Comparison of ENCODE assay signal across 16 cellular contexts in genomic region chr12:79439179-79439825, GRCh38.
"Had no signal": no experiment of that assay in that cellular context is flagged by ENCODE, and none has a peak within 500 bp of the region (broad histone marks: within the 10 kb centered on the region; RNA-seq: fewer than 3 reads in every experiment).

No MANE protein-coding gene starts in this region.

- H3K36me3 ChIP-seq: colonic mucosa, pancreas, thyroid gland had no signal

- H3K27ac ChIP-seq: colonic mucosa, pancreas, thyroid gland had no signal

- H3K4me3 ChIP-seq: colonic mucosa, lung, pancreas, thyroid gland had no signal

- ATAC-seq: activated CD4-positive, CD25-positive, alpha-beta regulatory T cell treated with anti-CD3 and anti-CD28 coated beads, Interleukin-2, amount 50 U/mL, for 24 hours; activated naive CD8-positive, alpha-beta T cell treated with anti-CD3 and anti-CD28 coated beads, Interleukin-2, amount 50 U/mL, for 24 hours; left cardiac atrium; naive thymus-derived CD4-positive, alpha-beta T cell; pancreas; stimulated activated memory B cell treated with anti-CD40 and anti-IgM and Interleukin-4, amounts not matched to agents 10 μg/mL and 1 μg/mL and 100 μg/mL, for 72 hours had no signal

- DNase-seq: activated CD4-positive, alpha-beta T cell treated with anti-CD3 and anti-CD28 coated beads, Interleukin-2, amount 50 U/mL, for 48 hours; activated naive CD4-positive, alpha-beta T cell treated with anti-CD3 and anti-CD28 coated beads for 36 hours; activated naive CD8-positive, alpha-beta T cell treated with anti-CD3 and anti-CD28 coated beads, Interleukin-2, amount 50 U/mL, for 24 hours; activated T-cell treated with anti-CD3 and anti-CD28 coated beads, Interleukin-2, amount 50 U/mL, for 1 hour; caudate nucleus; colonic mucosa; effector CD8-positive, alpha-beta T cell; foreskin fibroblast; left cardiac atrium; naive thymus-derived CD4-positive, alpha-beta T cell; pancreas; T-helper 9 cell; thyroid gland had no signal

- FAIRE-seq: pancreas had no signal

- H3K4me1 ChIP-seq: colonic mucosa, pancreas had no signal

- H3K9me3 ChIP-seq: colonic mucosa, pancreas, thyroid gland had no signal

- H3K27me3 ChIP-seq: colonic mucosa, pancreas, thyroid gland had no signal
